ENCODE assay signal across 12 cellular contexts in the genomic region with DNA sequence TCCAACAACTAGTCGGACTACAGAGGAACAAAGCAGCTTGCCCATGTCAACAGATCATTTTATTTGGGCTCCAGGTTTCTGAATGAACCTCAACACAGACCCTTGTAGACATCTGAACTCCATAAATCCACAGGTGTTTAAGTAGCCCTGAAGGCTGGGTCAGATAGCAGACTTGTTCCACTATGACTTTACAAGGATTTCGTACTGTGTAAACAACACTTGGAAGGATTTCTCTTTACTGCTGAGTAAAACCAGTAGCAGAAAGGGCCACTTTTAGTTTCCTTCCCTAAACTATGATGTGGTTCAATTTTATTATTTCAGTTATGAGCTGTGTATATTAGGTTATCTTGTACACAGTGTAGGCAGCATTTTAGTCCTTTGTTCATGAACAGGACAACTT.
"Had no signal": no experiment of that assay in that cellular context is flagged by ENCODE, and none has a peak within 500 bp of the region (broad histone marks: within the 10 kb centered on the region; RNA-seq: fewer than 3 reads in every experiment).

No MANE protein-coding gene starts in this region.

- H3K9me3 ChIP-seq: neutrophil, uterus had no signal

- DNase-seq: activated CD4-positive, alpha-beta T cell treated with anti-CD3 and anti-CD28 coated beads, Interleukin-2, amount 50 U/mL, for 1 hour; activated naive CD4-positive, alpha-beta T cell treated with anti-CD3 and anti-CD28 coated beads, Interleukin-2, amount 10 ng/mL, durations not matched to agents 7 days and 5 days; activated T-cell treated with anti-CD3 and anti-CD28 coated beads for 4 hours; foreskin keratinocyte; naive B cell; posterior cingulate gyrus; right cardiac atrium; small intestine; uterus had no signal

- H3K4me1 ChIP-seq: foreskin keratinocyte, uterus had no signal

- H3K27me3 ChIP-seq: foreskin keratinocyte, neutrophil, uterus had no signal

- ATAC-seq: foreskin keratinocyte, right cardiac atrium had no signal

- H3K4me3 ChIP-seq: uterus had no signal

- H3K36me3 ChIP-seq: neutrophil, uterus had no signal

- FAIRE-seq: colon, keratinocyte, small intestine had no signal

- H3K27ac ChIP-seq: foreskin keratinocyte, neutrophil, uterus had no signal
